33 cellular contexts compared by ENCODE assay signal in genomic region chr5:116288524-116288923, GRCh38.
"Had no signal": no experiment of that assay in that cellular context is flagged by ENCODE, and none has a peak within 500 bp of the region (broad histone marks: within the 10 kb centered on the region; RNA-seq: fewer than 3 reads in every experiment).

No MANE protein-coding gene starts in this region.

- H3K36me3 ChIP-seq: MG63 had no signal

- H3K4me3 ChIP-seq: MG63 had no signal

- H3K27me3 ChIP-seq: MG63 had no signal

- DNase-seq: Karpas-422, MG63, MM.1S, MV-4-11, NCI-H1048, NCI-H1092, NCI-H1092 treated with DMSO at 0.1 percent for 48 hours, NCI-H1105, NCI-H1105 treated with DMSO at 0.1 percent for 48 hours, NCI-H1417, NCI-H1417 treated with DMSO at 0.1 percent for 48 hours, NCI-H1436, NCI-H1436 treated with DMSO at 0.1 percent for 48 hours, NCI-H146, NCI-H1694, NCI-H1694 treated with DMSO at 0.1 percent for 48 hours, NCI-H187, NCI-H187 treated with DMSO at 0.1 percent for 48 hours, NCI-H1930, NCI-H2029, NCI-H2029 treated with DMSO at 0.1 percent for 48 hours, NCI-H2081, NCI-H2081 treated with DMSO at 0.1 percent for 48 hours, NCI-H2107, NCI-H2171, NCI-H2171 treated with DMSO at 0.1 percent for 48 hours, NCI-H2227 treated with DMSO at 0.1 percent for 48 hours, NCI-H226, NCI-H345, NCI-H446, NCI-H446 treated with DMSO at 0.1 percent for 48 hours, NCI-H510A, NCI-H510A treated with DMSO at 0.1 percent for 48 hours had no signal
